17 cellular contexts compared by ENCODE assay signal in the genomic region with DNA sequence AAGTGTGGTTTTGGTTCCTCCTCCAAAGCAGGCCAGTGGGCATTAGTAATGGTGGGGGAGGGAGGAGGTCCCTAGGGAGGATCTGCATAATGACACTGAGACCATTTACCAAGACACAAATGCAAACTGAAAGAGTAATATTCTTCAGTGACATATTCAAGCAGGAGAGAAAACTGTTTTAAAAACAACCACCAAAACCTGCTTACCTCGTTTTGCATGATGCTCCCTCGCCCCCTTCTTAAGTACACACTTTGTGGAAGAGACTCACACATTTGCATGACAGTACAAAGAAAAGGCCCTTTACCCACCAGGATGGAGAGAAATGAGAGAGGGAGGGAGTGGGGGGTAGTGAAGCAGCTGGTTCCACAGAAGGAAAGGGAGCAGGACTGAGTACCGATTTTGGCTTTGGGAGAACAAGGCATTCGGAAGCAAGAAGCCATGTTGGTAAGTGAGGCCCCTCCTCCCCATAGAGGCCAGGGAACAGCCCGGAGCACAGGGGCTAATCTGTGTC. TPM values are rescaled to one million over a fixed set of nuclear protein-coding genes. Genes with fewer than 3 reads are reported as not detected.
DNase-seq lines count a peak whose midpoint lies in the region; ATAC-seq and TF ChIP-seq lines count a peak whose summit lies in the region.
"Had no signal": no experiment of that assay in that cellular context is flagged by ENCODE, and none has a peak within 500 bp of the region (broad histone marks: within the 10 kb centered on the region; RNA-seq: fewer than 3 reads in every experiment).

No MANE protein-coding gene starts in this region.

- H3K4me3 ChIP-seq in BLaER1 treated with 17β-estradiol and CSF1 and Interleukin-3, amounts not matched to agents 10 nM and 100 nM: no peak overlapping the region
- H3K4me3 ChIP-seq in OCI-LY7 (ENCODE audit: low read depth, low read length, poor library complexity, severe bottlenecking) (no peak overlapping the region), right cardiac atrium (ENCODE audit: low read length) (no peak overlapping the region)

- H3K4me2 ChIP-seq in BLaER1 treated with 17β-estradiol and CSF1 and Interleukin-3, amounts not matched to agents 10 nM and 100 nM: peak overlapping the region in 9 of 11 experiments; percentile 13 to 45 (median 34); a peak in 12 of 22 replicates
- peak overlapping the region; percentile 31; the same call in 1 of the 2 replicates for H3K4me2 ChIP-seq in OCI-LY7 (ENCODE audit: low read length)

- POLR2A ChIA-PET in OCI-LY7 (lab: Charles Lee): interaction anchor here (0.6 kb wide), 1 partner anchor 78 kb away, joined by 4 read pairs; no protein-coding TSS in a partner anchor

- DNase-seq in OCI-LY7 (ENCODE audit: low spot score) (peak; percentile 25), NCI-H187 treated with DMSO at 0.1 percent for 48 hours (lab: John Stamatoyannopoulos, UW) (no peak), GM03348 (ENCODE audit: low spot score) (no peak), superior temporal gyrus (ENCODE audit: extremely low spot score) (no peak), right cardiac atrium (no peak)
- DNase-seq: activated CD4-positive, alpha-beta T cell treated with anti-CD3 and anti-CD28 coated beads, Interleukin-2, amount 50 U/mL, for 4 hours; activated naive CD8-positive, alpha-beta T cell treated with anti-CD3 and anti-CD28 coated beads, Interleukin-2, amount 10 ng/mL, durations not matched to agents 7 days and 5 days; activated T-cell treated with anti-CD3 and anti-CD28 coated beads, Interleukin-2, amount 50 U/mL, for 4 hours; brain microvascular endothelial cell; KBM-7; NK-92 treated with Interleukin-12 subunit alpha and Interleukin-12 subunit beta, amount 100 ng/mL, for 24 hours; T-cell had no signal

- H3K79me2 ChIP-seq in OCI-LY7 (ENCODE audit: insufficient read depth, low read depth, low read length): no peaks in the 10 kb centered on the region

- no peak overlapping the region; the same call in 1 of the 2 replicates for H2AFZ ChIP-seq in OCI-LY7 (ENCODE audit: low read length)

- no peaks in the 10 kb centered on the region for H3K9me3 ChIP-seq in BLaER1 treated with 17β-estradiol and CSF1 and Interleukin-3, amounts not matched to agents 10 nM and 100 nM (replicated peaks in 1 of 11)
- no peaks in the 10 kb centered on the region for H3K9me3 ChIP-seq in OCI-LY7 (ENCODE audit: low read length)
- H3K9me3 ChIP-seq in right cardiac atrium (ENCODE audit: control insufficient read depth, low read length): no peaks in the 10 kb centered on the region

- CTCF ChIA-PET in OCI-LY7 (lab: Charles Lee; ENCODE audit: unreplicated experiment): no interaction called here

- peaks cover 5 to 35% (median 26%) of the 10 kb centered on the region in 10 experiments; a peak in 17 of 20 replicates for H3K4me1 ChIP-seq in BLaER1 treated with 17β-estradiol and CSF1 and Interleukin-3, amounts not matched to agents 10 nM and 100 nM
- H3K4me1 ChIP-seq in OCI-LY7 (ENCODE audit: insufficient read depth, low read length, poor library complexity, severe bottlenecking) (peaks cover 6% of the 10 kb centered on the region), right cardiac atrium (ENCODE audit: control insufficient read depth, insufficient read depth, low read length) (no peaks in the 10 kb centered on the region)

- WGBS in right cardiac atrium: 69% methylated on average over 5 of the region's 5 CpGs

- no peak for TF ChIP-seq CTCF in OCI-LY7 (conservative IDR thresholded peaks at IDR 0.05; ENCODE audit: low read length)

- no peak overlapping the region for H3K9ac ChIP-seq in BLaER1 treated with 17β-estradiol and CSF1 and Interleukin-3, amounts not matched to agents 10 nM and 100 nM

- no peaks in the 10 kb centered on the region for H4K20me1 ChIP-seq in BLaER1 treated with 17β-estradiol and CSF1 and Interleukin-3, amounts not matched to agents 10 nM and 100 nM
- no peaks in the 10 kb centered on the region for H4K20me1 ChIP-seq in OCI-LY7 (ENCODE audit: insufficient read depth, low read length)

- no peak overlapping the region for H3K27ac ChIP-seq in BLaER1 treated with 17β-estradiol and CSF1 and Interleukin-3, amounts not matched to agents 10 nM and 100 nM
- H3K27ac ChIP-seq in OCI-LY7 (ENCODE audit: low read depth, low read length, poor library complexity, severe bottlenecking) (no peak overlapping the region), right cardiac atrium (ENCODE audit: low read length) (no peak overlapping the region)
- H3K27ac ChIP-seq: brain microvascular endothelial cell, epithelial cell of prostate had no signal

- ATAC-seq in GM18867 (IDR thresholded peaks at IDR 0.05; ENCODE audit: unreplicated experiment): peak; percentile 69
- peak; percentile 81 for ATAC-seq in HG02588 (IDR thresholded peaks at IDR 0.05; ENCODE audit: unreplicated experiment)
- ATAC-seq in right cardiac atrium: no peak
- ATAC-seq: activated T-cell treated with anti-CD3 and anti-CD28 coated beads, Interleukin-2, amount 50 U/mL, for 4 hours; T-cell had no signal

- no TSS peak for BruUV-seq in OCI-LY7 (replicated peaks; lab: Mats Ljungman, UMichigan)

- H3K36me3 ChIP-seq in BLaER1 treated with 17β-estradiol and CSF1 and Interleukin-3, amounts not matched to agents 10 nM and 100 nM: no peaks in the 10 kb centered on the region
- H3K36me3 ChIP-seq in OCI-LY7 (ENCODE audit: insufficient read depth, low read length): no peaks in the 10 kb centered on the region
- H3K36me3 ChIP-seq: brain microvascular endothelial cell had no signal

- no peaks in the 10 kb centered on the region for H3K27me3 ChIP-seq in BLaER1 treated with 17β-estradiol and CSF1 and Interleukin-3, amounts not matched to agents 10 nM and 100 nM
- H3K27me3 ChIP-seq in right cardiac atrium (ENCODE audit: control insufficient read depth, insufficient read depth): no peaks in the 10 kb centered on the region
- H3K27me3 ChIP-seq: brain microvascular endothelial cell had no signal

- intact Hi-C loops in OCI-LY7 (cut with micrococcal nuclease; ENCODE audit: unreplicated experiment) (no loop called here), right cardiac atrium (cut with DNase I) (no loop called here)

- H3K9me2 ChIP-seq in OCI-LY7 (ENCODE audit: insufficient read depth, low read length): no peaks in the 10 kb centered on the region

RNA-seq across cellular contexts. Expression of a gene that starts 13.0 kb away (rescaled TPM):
- not detected in 2 replicates for total RNA-seq in OCI-LY7 (2014; rRNA removed; shearing (Covaris generic))
- total RNA-seq in OCI-LY7 (2022): not detected in 2 replicates
- total RNA-seq in right cardiac atrium: 1 to 10 TPM in 3 of 4 donors, under 1 TPM in 1; 0.74 to 2.8 (median 1.5) TPM
- 0.14 TPM for polyA plus RNA-seq in right cardiac atrium
- total RNA-seq: activated naive CD8-positive, alpha-beta T cell treated with anti-CD3 and anti-CD28 coated beads, Interleukin-2, amount 10 ng/mL, durations not matched to agents 7 days and 5 days; activated T-cell treated with anti-CD3 and anti-CD28 coated beads, Interleukin-2, amount 50 U/mL, for 4 hours; renal cortical epithelial cell; T-cell had no signal

Comparison
In these comparisons a context has a peak if more than half of its experiments do, and no peak if none do; other contexts are left out.
1. ATAC-seq: peak in GM18867 (single experiment) and HG02588 (single experiment); none in right cardiac atrium (0 of 2).